ENCODE assay signal across 9 cellular contexts in the genomic region with DNA sequence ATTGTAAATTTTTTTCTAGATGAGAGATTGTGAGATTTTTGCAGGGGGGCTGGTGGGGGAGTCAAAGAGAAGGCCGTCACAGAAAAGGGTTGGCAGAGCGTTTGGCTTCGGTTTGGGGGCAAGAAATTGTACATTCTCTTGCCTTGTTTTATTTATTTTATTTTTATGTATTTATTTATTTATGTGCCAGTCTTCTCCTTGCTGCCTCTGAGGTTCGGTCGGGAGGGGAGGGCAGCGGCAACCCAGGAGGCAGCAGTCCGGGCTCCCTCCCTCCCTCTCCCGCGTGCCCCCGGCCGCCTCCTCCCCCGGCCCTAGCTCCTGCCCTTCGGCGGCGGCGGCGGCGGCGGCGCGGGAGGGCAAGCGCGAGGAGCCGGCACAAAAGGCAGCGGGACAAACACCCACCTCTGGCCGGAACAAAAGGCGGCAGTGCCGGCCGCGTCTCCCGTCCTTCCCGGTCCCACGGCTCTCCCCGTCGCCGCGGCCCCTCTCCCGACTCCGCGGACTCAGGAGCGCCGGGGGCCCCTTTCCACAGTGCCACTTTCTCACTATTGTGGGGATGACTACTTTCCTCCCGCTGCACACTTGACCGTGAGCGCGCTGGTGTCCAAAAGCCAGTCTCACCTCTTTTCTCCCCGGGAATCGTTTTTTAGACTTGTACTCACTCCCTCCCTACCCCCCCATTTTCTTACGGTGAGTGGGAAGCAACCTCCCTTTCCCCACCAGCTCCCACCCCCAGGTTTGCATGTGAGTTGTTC. TPM values are rescaled to one million over a fixed set of nuclear protein-coding genes. Genes with fewer than 3 reads are reported as not detected.
DNase-seq lines count a peak whose midpoint lies in the region; ATAC-seq and TF ChIP-seq lines count a peak whose summit lies in the region.
"Had no signal": no experiment of that assay in that cellular context is flagged by ENCODE, and none has a peak within 500 bp of the region (broad histone marks: within the 10 kb centered on the region; RNA-seq: fewer than 3 reads in every experiment).

No MANE protein-coding gene starts in this region.

- peak; percentile 14 for DNase-seq in AG10803 (ENCODE audit: low read depth)
- DNase-seq in GM23338 (ENCODE audit: low spot score), result peak; percentile 69
- DNase-seq in activated CD8-positive, alpha-beta T cell treated with anti-CD3 and anti-CD28 coated beads for 36 hours, result peak; percentile 5
- no peak for DNase-seq in SKM-1 (lab: John Stamatoyannopoulos, UW; ENCODE audit: unreplicated experiment)
- no peak for DNase-seq in cerebellum (ENCODE audit: low spot score)
- DNase-seq: left cardiac atrium had no signal

- ATAC-seq in GM23338 (no peak), GM21423 (IDR thresholded peaks at IDR 0.05; ENCODE audit: unreplicated experiment) (no peak)
- ATAC-seq in activated CD8-positive, alpha-beta T cell treated with anti-CD3 and anti-CD28 coated beads for 36 hours, result no peak

- peaks cover 6% of the 10 kb centered on the region for H4K20me1 ChIP-seq in GM23338 (replicated peaks; ENCODE audit: insufficient read depth)

- no peaks in the 10 kb centered on the region for H3K9me3 ChIP-seq in iPS-15b (ENCODE audit: control insufficient read depth, insufficient read depth, low read length)

- H3K27me3 Mint-ChIP-seq in GM23338 (ENCODE audit: insufficient read depth, low read depth, poor library complexity), result peaks cover 7% of the 10 kb centered on the region
- H3K27me3 Mint-ChIP-seq in activated CD8-positive, alpha-beta T cell treated with anti-CD3 and anti-CD28 coated beads for 36 hours, result peaks cover 60% of the 10 kb centered on the region
- peaks cover 73% of the 10 kb centered on the region for H3K27me3 Mint-ChIP-seq in stimulated activated naive CD8-positive, alpha-beta T cell treated with anti-CD3 and anti-CD28 coated beads, Interleukin-15, Interleukin-2, amounts not matched to agents 100 ng/mL and 50 ng/mL, for 24 hours

- H3K36me3 ChIP-seq in GM23338 (ENCODE audit: insufficient read depth) (no peaks in the 10 kb centered on the region), iPS-15b (ENCODE audit: control insufficient read depth, insufficient read depth, low read length) (no peaks in the 10 kb centered on the region)

- peak overlapping the region; percentile 75 for H3K4me3 ChIP-seq in AG10803 (ENCODE audit: low read length)
- H3K4me3 ChIP-seq in GM23338, result peak overlapping the region; percentile 89
- peak overlapping the region; percentile 88 for H3K4me3 ChIP-seq in iPS-15b (ENCODE audit: low read depth, low read length)

- no peak overlapping the region for H2AFZ ChIP-seq in GM23338

- CTCF ChIA-PET in activated CD8-positive, alpha-beta T cell treated with anti-CD3 and anti-CD28 coated beads for 36 hours (lab: Charles Lee), result interaction anchor here (1.1 to 1.4 kb wide), 2 partner anchors 29 to 34 kb away, joined by 4 to 5 read pairs; no protein-coding TSS in a partner anchor

- H3K27ac ChIP-seq in GM23338 (ENCODE audit: low read depth), result peak overlapping the region; percentile 89

- H3K79me2 ChIP-seq in GM23338 (replicated peaks; ENCODE audit: insufficient read depth), result peaks cover 59% of the 10 kb centered on the region

- intact Hi-C loops in activated CD8-positive, alpha-beta T cell treated with anti-CD3 and anti-CD28 coated beads for 36 hours (cut with micrococcal nuclease), result loop anchor here (10.0 kb wide), 2 partner anchors 667 to 1247 kb away; no protein-coding TSS in a partner anchor

- peak overlapping the region; percentile 85 for H3K4me2 ChIP-seq in GM23338

- H3K27ac Mint-ChIP-seq in GM23338, result peak overlapping the region; percentile 87
- no peak overlapping the region for H3K27ac Mint-ChIP-seq in activated CD8-positive, alpha-beta T cell treated with anti-CD3 and anti-CD28 coated beads for 36 hours
- H3K27ac Mint-ChIP-seq in stimulated activated naive CD8-positive, alpha-beta T cell treated with anti-CD3 and anti-CD28 coated beads, Interleukin-15, Interleukin-2, amounts not matched to agents 100 ng/mL and 50 ng/mL, for 24 hours, result peak overlapping the region; percentile 61

- peaks cover 7% of the 10 kb centered on the region for H3K36me3 Mint-ChIP-seq in GM23338 (ENCODE audit: low read depth)
- no peaks in the 10 kb centered on the region for H3K36me3 Mint-ChIP-seq in activated CD8-positive, alpha-beta T cell treated with anti-CD3 and anti-CD28 coated beads for 36 hours (ENCODE audit: low read depth)
- no peaks in the 10 kb centered on the region for H3K36me3 Mint-ChIP-seq in stimulated activated naive CD8-positive, alpha-beta T cell treated with anti-CD3 and anti-CD28 coated beads, Interleukin-15, Interleukin-2, amounts not matched to agents 100 ng/mL and 50 ng/mL, for 24 hours (ENCODE audit: low read depth)

- peak overlapping the region; percentile 82 for H3K9ac ChIP-seq in iPS-15b (ENCODE audit: low read depth, low read length)

- H3K4me1 Mint-ChIP-seq in GM23338, result peaks cover 15% of the 10 kb centered on the region
- peaks cover 38% of the 10 kb centered on the region for H3K4me1 Mint-ChIP-seq in activated CD8-positive, alpha-beta T cell treated with anti-CD3 and anti-CD28 coated beads for 36 hours (ENCODE audit: low read depth)
- peaks cover 55% of the 10 kb centered on the region for H3K4me1 Mint-ChIP-seq in stimulated activated naive CD8-positive, alpha-beta T cell treated with anti-CD3 and anti-CD28 coated beads, Interleukin-15, Interleukin-2, amounts not matched to agents 100 ng/mL and 50 ng/mL, for 24 hours (ENCODE audit: low read depth)

- no peak for TF ChIP-seq CTCF in AG10803 (conservative IDR thresholded peaks at IDR 0.05; ENCODE audit: low read length)
- TF ChIP-seq CTCF in GM23338 (conservative IDR thresholded peaks at IDR 0.05; ENCODE audit: low read depth in 2 of 2), result no peak
- TF ChIP-seq CTCF in activated CD8-positive, alpha-beta T cell treated with anti-CD3 and anti-CD28 coated beads for 36 hours (IDR thresholded peaks at IDR 0.05), result no peak

- H3K4me3 Mint-ChIP-seq in GM23338, result peak overlapping the region; percentile 89
- peak overlapping the region; percentile 76 for H3K4me3 Mint-ChIP-seq in activated CD8-positive, alpha-beta T cell treated with anti-CD3 and anti-CD28 coated beads for 36 hours
- peak overlapping the region; percentile 89 for H3K4me3 Mint-ChIP-seq in stimulated activated naive CD8-positive, alpha-beta T cell treated with anti-CD3 and anti-CD28 coated beads, Interleukin-15, Interleukin-2, amounts not matched to agents 100 ng/mL and 50 ng/mL, for 24 hours

- peaks cover 18% of the 10 kb centered on the region for H3K4me1 ChIP-seq in GM23338 (ENCODE audit: insufficient read depth)
- H3K4me1 ChIP-seq in iPS-15b (ENCODE audit: control insufficient read depth, insufficient read depth, low read length), result peaks cover 10% of the 10 kb centered on the region

- POLR2A ChIA-PET in activated CD8-positive, alpha-beta T cell treated with anti-CD3 and anti-CD28 coated beads for 36 hours (lab: Charles Lee), result no interaction called here

- H3F3A ChIP-seq in GM23338 (replicated peaks; ENCODE audit: low read depth), result peaks cover 13% of the 10 kb centered on the region; the same call in 1 of the 2 replicates

- H3K9me2 ChIP-seq in GM23338 (ENCODE audit: insufficient read depth), result no peaks in the 10 kb centered on the region

- H3K9me3 Mint-ChIP-seq in GM23338, result no peaks in the 10 kb centered on the region; the same call in 2 of the 3 replicates
- no peaks in the 10 kb centered on the region for H3K9me3 Mint-ChIP-seq in activated CD8-positive, alpha-beta T cell treated with anti-CD3 and anti-CD28 coated beads for 36 hours
- no peaks in the 10 kb centered on the region for H3K9me3 Mint-ChIP-seq in stimulated activated naive CD8-positive, alpha-beta T cell treated with anti-CD3 and anti-CD28 coated beads, Interleukin-15, Interleukin-2, amounts not matched to agents 100 ng/mL and 50 ng/mL, for 24 hours

- H3K27me3 ChIP-seq in GM23338 (ENCODE audit: insufficient read depth) (0 out of 2 replicates have a peak, but pooled peaks cover under 1% of the 10 kb centered on the region), iPS-15b (ENCODE audit: control insufficient read depth, insufficient read depth, low read length) (no peaks in the 10 kb centered on the region)

TF ChIP-seq in GM23338, 12 proteins besides CTCF, POLR2A, EP300 and RAD21:
- TF ChIP-seq ZNF331 (CRISPR knock-in tag; IDR thresholded peaks at IDR 0.05; ENCODE audit: low read depth) (no peak), ZNF114 (CRISPR knock-in tag; IDR thresholded peaks at IDR 0.05) (no peak), POLR2AphosphoS5 (IDR thresholded peaks at IDR 0.05; ENCODE audit: low read depth) (peak; percentile 51), STAT1 (IDR thresholded peaks at IDR 0.05; ENCODE audit: unreplicated experiment) (no peak), CREB1 (CRISPR knock-in tag; IDR thresholded peaks at IDR 0.05; ENCODE audit: low read depth) (no peak)
- TF ChIP-seq, protein P1, sequence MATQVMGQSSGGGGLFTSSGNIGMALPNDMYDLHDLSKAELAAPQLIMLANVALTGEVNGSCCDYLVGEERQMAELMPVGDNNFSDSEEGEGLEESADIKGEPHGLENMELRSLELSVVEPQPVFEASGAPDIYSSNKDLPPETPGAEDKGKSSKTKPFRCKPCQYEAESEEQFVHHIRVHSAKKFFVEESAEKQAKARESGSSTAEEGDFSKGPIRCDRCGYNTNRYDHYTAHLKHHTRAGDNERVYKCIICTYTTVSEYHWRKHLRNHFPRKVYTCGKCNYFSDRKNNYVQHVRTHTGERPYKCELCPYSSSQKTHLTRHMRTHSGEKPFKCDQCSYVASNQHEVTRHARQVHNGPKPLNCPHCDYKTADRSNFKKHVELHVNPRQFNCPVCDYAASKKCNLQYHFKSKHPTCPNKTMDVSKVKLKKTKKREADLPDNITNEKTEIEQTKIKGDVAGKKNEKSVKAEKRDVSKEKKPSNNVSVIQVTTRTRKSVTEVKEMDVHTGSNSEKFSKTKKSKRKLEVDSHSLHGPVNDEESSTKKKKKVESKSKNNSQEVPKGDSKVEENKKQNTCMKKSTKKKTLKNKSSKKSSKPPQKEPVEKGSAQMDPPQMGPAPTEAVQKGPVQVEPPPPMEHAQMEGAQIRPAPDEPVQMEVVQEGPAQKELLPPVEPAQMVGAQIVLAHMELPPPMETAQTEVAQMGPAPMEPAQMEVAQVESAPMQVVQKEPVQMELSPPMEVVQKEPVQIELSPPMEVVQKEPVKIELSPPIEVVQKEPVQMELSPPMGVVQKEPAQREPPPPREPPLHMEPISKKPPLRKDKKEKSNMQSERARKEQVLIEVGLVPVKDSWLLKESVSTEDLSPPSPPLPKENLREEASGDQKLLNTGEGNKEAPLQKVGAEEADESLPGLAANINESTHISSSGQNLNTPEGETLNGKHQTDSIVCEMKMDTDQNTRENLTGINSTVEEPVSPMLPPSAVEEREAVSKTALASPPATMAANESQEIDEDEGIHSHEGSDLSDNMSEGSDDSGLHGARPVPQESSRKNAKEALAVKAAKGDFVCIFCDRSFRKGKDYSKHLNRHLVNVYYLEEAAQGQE (IDR thresholded peaks at IDR 0.05; ENCODE audit: unreplicated experiment), result no peak

RNA-seq across cellular contexts. Expression of a gene that starts 1.2 kb away (rescaled TPM):
- total RNA-seq in GM23338 (2014; rRNA removed; shearing (Covaris generic)), result 49.2 and 57.5 TPM in 2 replicates
- polyA plus RNA-seq in GM23338 (2016; fragmentation: Nextera tagmentation; extraction: Ambion mirVana), result 72.5 and 77.6 TPM in 2 replicates
- under 1 TPM; 0.45 to 0.54 TPM for total RNA-seq in activated CD8-positive, alpha-beta T cell treated with anti-CD3 and anti-CD28 coated beads for 36 hours
- 128 TPM for total RNA-seq in cerebellum

Comparison
In these comparisons a context has a peak if more than half of its experiments do, and no peak if none do; other contexts are left out.
1. DNase-seq: peak in AG10803 (single experiment), GM23338 (single experiment) and activated CD8-positive, alpha-beta T cell treated with anti-CD3 and anti-CD28 coated beads for 36 hours (single experiment); none in SKM-1 (single experiment) and cerebellum (single experiment).
2. RNA of a gene that starts 1.2 kb away (total RNA-seq): 128 TPM in cerebellum (single experiment) and 49.2 to 57.5 TPM in GM23338; 0.45 to 0.54 TPM in activated CD8-positive, alpha-beta T cell treated with anti-CD3 and anti-CD28 coated beads for 36 hours; every median in the first group is over 10 times any median in the second.
3. Peak in every context shown above with its lines, with median percentiles within 50 percentile points of each other: H3K4me3 ChIP-seq and H3K4me3 Mint-ChIP-seq.